Comparison of ENCODE assay signal across 8 cellular contexts in the genomic region with DNA sequence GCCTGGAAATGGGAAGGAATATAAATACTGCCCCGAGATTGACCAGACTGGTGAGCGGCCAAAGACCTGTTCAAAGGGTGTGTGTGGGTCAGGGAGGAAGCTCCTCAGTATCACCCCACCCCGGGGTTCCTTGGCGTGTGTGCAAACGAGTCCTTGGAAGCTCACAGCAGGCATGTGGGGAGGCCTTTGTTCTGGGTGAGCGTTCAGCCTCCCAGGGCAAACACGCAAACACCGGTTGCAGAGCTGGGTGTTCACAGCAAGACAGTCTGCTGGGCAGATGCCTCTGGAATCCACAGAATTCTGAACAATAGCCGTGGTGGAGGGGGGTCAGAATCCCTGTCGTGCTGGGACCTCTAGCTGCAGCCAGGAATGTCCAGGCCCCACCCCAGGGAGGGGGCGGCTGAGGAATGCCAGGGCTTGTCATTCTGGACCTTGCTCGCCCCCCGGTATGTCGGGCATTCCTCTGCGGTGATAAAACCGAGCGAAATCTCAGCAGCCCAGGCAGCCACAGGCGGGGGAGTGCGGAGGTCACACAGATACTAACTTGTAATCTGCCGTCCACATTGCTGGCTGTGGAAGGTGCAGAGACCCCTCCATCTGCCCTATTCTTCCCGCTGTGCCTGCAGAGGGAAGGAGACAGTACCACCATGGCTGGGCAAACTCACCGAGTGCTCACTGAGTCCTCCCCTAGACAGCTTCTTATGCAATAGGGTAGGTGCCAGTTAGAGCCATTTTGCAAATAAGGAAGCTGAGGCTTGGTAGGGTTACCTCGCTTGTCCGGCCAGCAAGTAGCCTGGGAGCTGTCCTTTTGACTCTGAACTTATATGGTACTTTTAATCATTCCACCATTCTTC. TPM values are rescaled to one million over a fixed set of nuclear protein-coding genes. Genes with fewer than 3 reads are reported as not detected.
DNase-seq lines count a peak whose midpoint lies in the region; ATAC-seq, FAIRE-seq and TF ChIP-seq lines count a peak whose summit lies in the region.
"Not testable (repeated sequence)": the region's sequence is repeated elsewhere in the genome, so short reads cannot be mapped to it uniquely, and the experiment has no call there.

No MANE protein-coding gene starts in this region.

- not testable (repeated sequence) for ATAC-seq in DND-41 (ENCODE audit: insufficient read depth, low read depth); activated CD8-positive, alpha-beta T cell treated with anti-CD3 and anti-CD28 coated beads for 36 hours
- peak; percentile 49 for ATAC-seq in Panc1

- H3K27ac ChIP-seq in DND-41 (ENCODE audit: low read length): peak overlapping the region; percentile 93
- H3K27ac ChIP-seq in KMS-11: peak overlapping the region; percentile 19; the same call in 1 of the 2 replicates
- peak overlapping the region; percentile 96 for H3K27ac ChIP-seq in Panc1 (ENCODE audit: low read length)
- not testable (repeated sequence) for H3K27ac ChIP-seq in iPS-20b (ENCODE audit: low read length)
- H3K27ac ChIP-seq in vagina: peak overlapping the region; percentile 26

- H3K9ac ChIP-seq in DND-41 (ENCODE audit: low read depth, low read length) (peak overlapping the region; percentile 77), iPS-20b (ENCODE audit: low read depth, low read length) (peak overlapping the region; percentile 54)
- H3K9ac ChIP-seq in KMS-11: not testable (repeated sequence)

- H3K27me3 Mint-ChIP-seq in activated CD8-positive, alpha-beta T cell treated with anti-CD3 and anti-CD28 coated beads for 36 hours: not testable (repeated sequence)

- DNase-seq in DND-41: peak; percentile 20
- DNase-seq in Panc1 (ENCODE audit: low read depth, low spot score); activated CD8-positive, alpha-beta T cell treated with anti-CD3 and anti-CD28 coated beads for 36 hours; vagina (ENCODE audit: extremely low spot score in 2 of 2): not testable (repeated sequence)
- DNase-seq in bronchial epithelial cell (ENCODE audit: low read depth): peak; percentile 29
- DNase-seq in non-pigmented ciliary epithelial cell (ENCODE audit: low read depth): peak; percentile 77

- peak overlapping the region; percentile 64 for H2AFZ ChIP-seq in DND-41 (ENCODE audit: low read depth, low read length)
- H2AFZ ChIP-seq in KMS-11 (ENCODE audit: low read depth): peak overlapping the region; percentile 68

- intact Hi-C loops in Panc1 (cut with micrococcal nuclease; ENCODE audit: unreplicated experiment) (loop anchor here (1.0 kb wide), 1 partner anchor 92 kb away; no protein-coding TSS in a partner anchor), vagina (cut with DNase I) (loop anchor here (2.0 kb wide), 1 partner anchor 92 kb away; no protein-coding TSS in a partner anchor)
- intact Hi-C loops in activated CD8-positive, alpha-beta T cell treated with anti-CD3 and anti-CD28 coated beads for 36 hours (cut with micrococcal nuclease): loop anchor here (1.0 to 5.0 kb wide), 2 partner anchors 37 to 92 kb away; no protein-coding TSS in a partner anchor

- not testable (repeated sequence) for H3K4me3 ChIP-seq in DND-41 (ENCODE audit: low read depth in 1 of 2, low read length in 2 of 2); KMS-11 (IDR thresholded peaks at IDR 0.05; ENCODE audit: insufficient read depth, low read depth, low read length); Panc1 (ENCODE audit: low read depth in 2 of 2, low read length in 2 of 2); bronchial epithelial cell (ENCODE audit: low read depth, low read length); vagina
- peak overlapping the region; percentile 53 for H3K4me3 ChIP-seq in iPS-20b (ENCODE audit: low read length)

- not testable (repeated sequence) for H3K9me3 ChIP-seq in DND-41 (ENCODE audit: insufficient read depth, low read length, severe bottlenecking); Panc1 (ENCODE audit: control insufficient read depth, insufficient read depth, low read depth, low read length); iPS-20b (ENCODE audit: insufficient read depth, low read depth, low read length); vagina

- H3K4me3 Mint-ChIP-seq in activated CD8-positive, alpha-beta T cell treated with anti-CD3 and anti-CD28 coated beads for 36 hours: peak overlapping the region; percentile 37

- TF ChIP-seq POLR2A in vagina (IDR thresholded peaks at IDR 0.05): not testable (repeated sequence)

- H3K27me3 ChIP-seq in DND-41 (ENCODE audit: insufficient read depth, low read length, poor library complexity); KMS-11 (ENCODE audit: insufficient read depth, low read depth); Panc1 (ENCODE audit: control insufficient read depth, insufficient read depth, low read length); bronchial epithelial cell (ENCODE audit: control insufficient read depth, insufficient read depth, low read length); vagina: not testable (repeated sequence)
- peaks cover 43% of the 10 kb centered on the region for H3K27me3 ChIP-seq in iPS-20b (ENCODE audit: insufficient read depth, low read length)

- POLR2A ChIA-PET in Panc1 (lab: Charles Lee): not testable (repeated sequence)
- POLR2A ChIA-PET in activated CD8-positive, alpha-beta T cell treated with anti-CD3 and anti-CD28 coated beads for 36 hours (lab: Charles Lee): interaction anchor here (0.6 to 8.5 kb wide), 12 partner anchors 14 to 235 kb away, joined by 3 to 106 read pairs (median 4); a partner anchor contains a TSS

- peaks cover 12% of the 10 kb centered on the region for H3K36me3 ChIP-seq in DND-41 (ENCODE audit: insufficient read depth, low read length)
- not testable (repeated sequence) for H3K36me3 ChIP-seq in KMS-11 (ENCODE audit: insufficient read depth); Panc1 (ENCODE audit: control insufficient read depth, insufficient read depth, low read length); iPS-20b (ENCODE audit: insufficient read depth, low read depth, low read length); vagina
- H3K36me3 ChIP-seq in bronchial epithelial cell (ENCODE audit: control insufficient read depth, insufficient read depth, low read length): peaks cover 14% of the 10 kb centered on the region

- not testable (repeated sequence) for FAIRE-seq in bronchial epithelial cell (lab: Jason Lieb, UNC)

- peaks cover 61% of the 10 kb centered on the region for H3K4me1 ChIP-seq in DND-41 (ENCODE audit: insufficient read depth, low read length)
- H3K4me1 ChIP-seq in KMS-11 (ENCODE audit: low read depth, poor library complexity, severe bottlenecking): peaks cover 16% of the 10 kb centered on the region
- not testable (repeated sequence) for H3K4me1 ChIP-seq in Panc1 (ENCODE audit: control insufficient read depth, insufficient read depth, low read length); vagina
- peaks cover 16% of the 10 kb centered on the region for H3K4me1 ChIP-seq in iPS-20b (ENCODE audit: insufficient read depth, low read length)

- TF ChIP-seq CTCF in DND-41 (IDR thresholded peaks at IDR 0.05; ENCODE audit: borderline replicate concordance, extremely low read depth, low read length, poor library complexity, severe bottlenecking); KMS-11 (conservative IDR thresholded peaks at IDR 0.05; ENCODE audit: low read depth, low read length); Panc1 (IDR thresholded peaks at IDR 0.05); activated CD8-positive, alpha-beta T cell treated with anti-CD3 and anti-CD28 coated beads for 36 hours (IDR thresholded peaks at IDR 0.05); bronchial epithelial cell (IDR thresholded peaks at IDR 0.05; ENCODE audit: insufficient read depth, low read length, severe bottlenecking); vagina (IDR thresholded peaks at IDR 0.05): not testable (repeated sequence)

- peak overlapping the region; percentile 88 for H3K27ac Mint-ChIP-seq in activated CD8-positive, alpha-beta T cell treated with anti-CD3 and anti-CD28 coated beads for 36 hours

- H3K4me1 Mint-ChIP-seq in activated CD8-positive, alpha-beta T cell treated with anti-CD3 and anti-CD28 coated beads for 36 hours (ENCODE audit: low read depth): peaks cover 49% of the 10 kb centered on the region

- in situ Hi-C loops in Panc1 (cut with HindIII; ENCODE audit: low pct_unique_long_range_greater_than_20kb, low sequenced_read_pairs): not testable (repeated sequence)

- H3K4me2 ChIP-seq in DND-41 (ENCODE audit: insufficient read depth, low read length): peak overlapping the region; percentile 80
- H3K4me2 ChIP-seq in KMS-11: peak overlapping the region; percentile 37; the same call in 1 of the 2 replicates

- CTCF ChIA-PET in Panc1 (lab: Charles Lee): interaction anchor here (0.6 to 2.8 kb wide), 5 partner anchors 21 to 98 kb away, joined by 3 to 49 read pairs (median 10); no protein-coding TSS in a partner anchor
- CTCF ChIA-PET in activated CD8-positive, alpha-beta T cell treated with anti-CD3 and anti-CD28 coated beads for 36 hours (lab: Charles Lee): interaction anchor here (0.7 to 13.0 kb wide), 37 partner anchors 11 to 488 kb away, joined by 3 to 305 read pairs (median 7); a partner anchor contains a TSS

- H3K36me3 Mint-ChIP-seq in activated CD8-positive, alpha-beta T cell treated with anti-CD3 and anti-CD28 coated beads for 36 hours (ENCODE audit: low read depth): peaks cover 32% of the 10 kb centered on the region

- H3K79me2 ChIP-seq in DND-41 (ENCODE audit: insufficient read depth, low read length) (peaks cover 43% of the 10 kb centered on the region), KMS-11 (ENCODE audit: insufficient read depth, low read depth) (peaks cover 34% of the 10 kb centered on the region)

- not testable (repeated sequence) for BruUV-seq in Panc1 (replicated peaks; lab: Mats Ljungman, UMichigan)

- not testable (repeated sequence) for H3K9me3 Mint-ChIP-seq in activated CD8-positive, alpha-beta T cell treated with anti-CD3 and anti-CD28 coated beads for 36 hours

- H4K20me1 ChIP-seq in DND-41 (ENCODE audit: insufficient read depth, low read length): peaks cover 29% of the 10 kb centered on the region
- H4K20me1 ChIP-seq in KMS-11 (ENCODE audit: insufficient read depth): peaks cover 12% of the 10 kb centered on the region; the same call in 1 of the 2 replicates

RNA-seq across cellular contexts. Expression of a gene that starts 1.3 kb away (rescaled TPM):
- total RNA-seq in Panc1 (2021; ENCODE audit: unreplicated experiment) (231 TPM), bronchial epithelial cell (169 and 243 TPM in 2 replicates), vagina (22.8 TPM)
- polyA plus RNA-seq in Panc1 (2012; ENCODE audit: insufficient read length): 265 TPM
- total RNA-seq in activated CD8-positive, alpha-beta T cell treated with anti-CD3 and anti-CD28 coated beads for 36 hours: 100 to 1,000 TPM; 230 to 236 TPM
